ENCODE assay signal across 17 cellular contexts in genomic region chr4:18980516-18981233, GRCh38.
DNase-seq lines count a peak whose midpoint lies in the region; ATAC-seq, FAIRE-seq and TF ChIP-seq lines count a peak whose summit lies in the region.
"Had no signal": no experiment of that assay in that cellular context is flagged by ENCODE, and none has a peak within 500 bp of the region (broad histone marks: within the 10 kb centered on the region; RNA-seq: fewer than 3 reads in every experiment).

No MANE protein-coding gene starts in this region.

- no peak overlapping the region for H3K27ac Mint-ChIP-seq in activated CD4-positive, alpha-beta T cell treated with anti-CD3 and anti-CD28 coated beads, Interleukin-2, amount 10 ng/mL, durations not matched to agents 7 days and 5 days
- H3K27ac Mint-ChIP-seq: effector memory CD8-positive, alpha-beta T cell; type B pancreatic cell had no signal

- H3K4me1 Mint-ChIP-seq in activated CD4-positive, alpha-beta T cell treated with anti-CD3 and anti-CD28 coated beads, Interleukin-2, amount 10 ng/mL, durations not matched to agents 7 days and 5 days: no peaks in the 10 kb centered on the region

- H3K27me3 Mint-ChIP-seq in activated CD4-positive, alpha-beta T cell treated with anti-CD3 and anti-CD28 coated beads, Interleukin-2, amount 10 ng/mL, durations not matched to agents 7 days and 5 days: no peaks in the 10 kb centered on the region
- H3K27me3 Mint-ChIP-seq: effector memory CD8-positive, alpha-beta T cell; type B pancreatic cell had no signal

- TF ChIP-seq POLR2A in GM12891 (IDR thresholded peaks at IDR 0.05; ENCODE audit: low read depth, low read length): no peak

- ATAC-seq in GM21526 (IDR thresholded peaks at IDR 0.05; ENCODE audit: low FRiP score, unreplicated experiment) (peak; percentile 78), HG03159 (IDR thresholded peaks at IDR 0.05; ENCODE audit: unreplicated experiment) (peak; percentile 96)
- ATAC-seq: effector memory CD8-positive, alpha-beta T cell had no signal

- no peaks in the 10 kb centered on the region for H3K9me3 ChIP-seq in right atrium auricular region
- H3K9me3 ChIP-seq: adrenal gland had no signal

- CTCF ChIA-PET in RWPE1 (lab: Yijun Ruan, JAX): no interaction called here
- CTCF ChIA-PET in activated CD4-positive, alpha-beta T cell treated with anti-CD3 and anti-CD28 coated beads, Interleukin-2, amount 10 ng/mL, durations not matched to agents 7 days and 5 days (lab: Charles Lee): no interaction called here

- no peak for TF ChIP-seq CTCF in RWPE1 (conservative IDR thresholded peaks at IDR 0.05; ENCODE audit: low read depth)
- TF ChIP-seq CTCF in right atrium auricular region (IDR thresholded peaks at IDR 0.05): no peak

- H3K27ac ChIP-seq in RWPE1: no peak overlapping the region
- no peak overlapping the region for H3K27ac ChIP-seq in right atrium auricular region
- H3K27ac ChIP-seq: adrenal gland, GM23248 had no signal

- H3K9me3 Mint-ChIP-seq in activated CD4-positive, alpha-beta T cell treated with anti-CD3 and anti-CD28 coated beads, Interleukin-2, amount 10 ng/mL, durations not matched to agents 7 days and 5 days: peaks cover 4% of the 10 kb centered on the region

- no peaks in the 10 kb centered on the region for H3K27me3 ChIP-seq in right atrium auricular region
- H3K27me3 ChIP-seq: adrenal gland had no signal

- no peak overlapping the region for H3K4me3 ChIP-seq in right atrium auricular region
- H3K4me3 ChIP-seq: adrenal gland, GM23248 had no signal

- H3K36me3 ChIP-seq in right atrium auricular region: no peaks in the 10 kb centered on the region
- H3K36me3 ChIP-seq: adrenal gland had no signal

- DNase-seq in GM12891 (ENCODE audit: insufficient read length, low spot score) (no peak), RWPE1 (ENCODE audit: low spot score) (peak; percentile 4), right atrium auricular region (ENCODE audit: low spot score) (no peak), NCI-H146 treated with DMSO at 0.1 percent for 48 hours (lab: John Stamatoyannopoulos, UW; ENCODE audit: unreplicated experiment) (no peak), DMS 273 (lab: John Stamatoyannopoulos, UW; ENCODE audit: unreplicated experiment) (no peak)
- DNase-seq in activated CD4-positive, alpha-beta T cell treated with anti-CD3 and anti-CD28 coated beads, Interleukin-2, amount 10 ng/mL, durations not matched to agents 7 days and 5 days: no peak
- DNase-seq: adrenal gland; effector memory CD8-positive, alpha-beta T cell; GM23248; hypothalamus; KG1; midbrain; NCI-H524; T-helper 2 cell had no signal

- POLR2A ChIA-PET in RWPE1 (lab: Yijun Ruan, JAX; ENCODE audit: low non-redundant PET): no interaction called here
- POLR2A ChIA-PET in activated CD4-positive, alpha-beta T cell treated with anti-CD3 and anti-CD28 coated beads, Interleukin-2, amount 10 ng/mL, durations not matched to agents 7 days and 5 days (lab: Charles Lee): no interaction called here

- no peaks in the 10 kb centered on the region for H3K36me3 Mint-ChIP-seq in activated CD4-positive, alpha-beta T cell treated with anti-CD3 and anti-CD28 coated beads, Interleukin-2, amount 10 ng/mL, durations not matched to agents 7 days and 5 days (ENCODE audit: low read depth)
- H3K36me3 Mint-ChIP-seq: type B pancreatic cell had no signal

- FAIRE-seq in GM12891 (lab: Jason Lieb, UNC): peak; percentile 77

- H3K4me3 Mint-ChIP-seq in activated CD4-positive, alpha-beta T cell treated with anti-CD3 and anti-CD28 coated beads, Interleukin-2, amount 10 ng/mL, durations not matched to agents 7 days and 5 days: no peak overlapping the region
- H3K4me3 Mint-ChIP-seq: effector memory CD8-positive, alpha-beta T cell; type B pancreatic cell had no signal

- H3K4me1 ChIP-seq in right atrium auricular region: no peaks in the 10 kb centered on the region
- H3K4me1 ChIP-seq: adrenal gland had no signal

TF ChIP-seq in GM12891, 5 proteins besides CTCF, POLR2A, EP300 and RAD21:
- TF ChIP-seq PAX5 (IDR thresholded peaks at IDR 0.05; ENCODE audit: insufficient read depth, low read length, severe bottlenecking) (no peak), SPI1 (IDR thresholded peaks at IDR 0.05; ENCODE audit: low read depth, low read length) (peak; percentile 98)
